ENCODE assay signal across 8 cellular contexts in the genomic region with DNA sequence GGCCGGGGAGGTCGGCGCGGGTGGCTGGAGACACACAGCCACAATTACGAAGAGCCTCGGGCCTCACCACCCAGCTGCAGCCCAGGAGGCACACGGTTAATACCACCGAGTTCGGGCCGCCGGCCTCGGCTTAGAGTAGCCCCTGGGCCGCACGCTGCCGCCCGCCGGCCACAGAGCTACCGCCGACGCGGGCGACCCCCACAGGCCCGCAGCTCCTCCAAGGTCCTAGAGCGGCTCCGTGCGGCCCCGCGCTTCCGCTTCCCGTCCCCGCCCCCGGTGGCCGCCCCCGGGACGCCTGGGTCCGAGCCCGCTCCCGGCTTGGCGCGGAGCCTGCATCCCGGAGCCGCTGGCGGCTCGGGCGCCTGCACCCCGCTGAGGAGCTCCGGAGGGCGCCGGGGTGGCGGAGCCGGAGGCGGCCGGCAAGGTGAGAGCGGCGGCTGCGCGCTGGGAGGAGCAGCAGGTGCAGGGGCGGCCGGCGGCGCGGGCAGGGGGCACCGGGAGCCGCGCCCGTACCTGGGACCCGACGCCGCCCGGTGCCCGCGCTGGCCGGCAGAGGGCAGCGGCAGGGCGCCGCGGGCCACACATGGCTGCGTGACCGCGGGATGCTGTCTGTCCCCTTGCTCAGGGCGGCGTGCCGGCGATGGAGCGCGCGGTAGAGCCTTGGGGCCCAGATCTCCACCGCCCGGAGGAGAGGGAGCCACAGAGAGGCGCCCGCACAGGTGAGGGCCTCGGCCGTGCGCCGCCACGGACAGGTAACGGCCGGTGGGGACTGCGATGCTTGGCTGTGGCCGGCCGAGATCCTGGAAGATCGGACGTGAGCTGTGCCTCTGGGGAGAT. TPM values are rescaled to one million over a fixed set of nuclear protein-coding genes. Genes with fewer than 3 reads are reported as not detected.
A peak's percentile ranks its signal among the peaks of the same experiment; 100 is the strongest.
DNase-seq lines count a peak whose midpoint lies in the region; ATAC-seq and TF ChIP-seq lines count a peak whose summit lies in the region.

A gene (plus strand): TSS at position 266 of the 837 bp plus-strand sequence. CDS start 375 bp downstream, at position 641.

- H3K4me1 Mint-ChIP-seq in Calu3 (ENCODE audit: low read depth, unreplicated experiment) = peaks cover 31% of the 10 kb centered on the region
- peaks cover 47% of the 10 kb centered on the region for H3K4me1 Mint-ChIP-seq in activated T-cell treated with anti-CD3 and anti-CD28 coated beads, Interleukin-2, amount 50 U/mL, for 72 hours (ENCODE audit: low read depth)

- H3K9me3 Mint-ChIP-seq in Calu3 (ENCODE audit: low read depth, unreplicated experiment) = no peaks in the 10 kb centered on the region
- H3K9me3 Mint-ChIP-seq in activated T-cell treated with anti-CD3 and anti-CD28 coated beads, Interleukin-2, amount 50 U/mL, for 72 hours = no peaks in the 10 kb centered on the region

- peak within 1 kb of the TSS; percentile 83 for H2AK5ac ChIP-seq in IMR-90 (ENCODE audit: low read depth, low read length)

- H3K36me3 ChIP-seq in IMR-90 (ENCODE audit: control insufficient read depth, insufficient read depth, low read length) = peaks cover 12% of the 10 kb centered on the region; the same call in 1 of the 2 replicates
- H3K36me3 ChIP-seq in OCI-LY7 (ENCODE audit: insufficient read depth, low read length) = peaks cover 30% of the 10 kb centered on the region
- peaks cover 5% of the 10 kb centered on the region for H3K36me3 ChIP-seq in mucosa of stomach (ENCODE audit: control insufficient read depth, insufficient read depth, low read length)
- peaks cover 11% of the 10 kb centered on the region for H3K36me3 ChIP-seq in suprapubic skin

- in situ Hi-C loops in IMR-90 (cut with MboI; ENCODE audit: low sequenced_read_pairs) = no loop called here

- peak; percentile 62 for ATAC-seq in GM21381 (IDR thresholded peaks at IDR 0.05; ENCODE audit: unreplicated experiment)
- ATAC-seq in IMR-90 (ENCODE audit: low read depth) = peak; percentile 93
- peak; percentile 81 to 84 for ATAC-seq in activated T-cell treated with anti-CD3 and anti-CD28 coated beads, Interleukin-2, amount 50 U/mL, for 72 hours (replicated peaks in 1 of 2)

- H3K27ac ChIP-seq in IMR-90 (ENCODE audit: insufficient read depth, low read length) (peak within 1 kb of the TSS; percentile 82), OCI-LY7 (ENCODE audit: low read depth, low read length, poor library complexity, severe bottlenecking) (peak within 1 kb of the TSS; percentile 44), suprapubic skin (peak within 1 kb of the TSS; percentile 68)

- DNase-seq in Calu3 = peak; percentile 93
- DNase-seq in IMR-90 = peak; percentile 90
- DNase-seq in OCI-LY7 (ENCODE audit: low spot score) = peak; percentile 95
- peak; percentile 72 to 79 for DNase-seq in activated T-cell treated with anti-CD3 and anti-CD28 coated beads, Interleukin-2, amount 50 U/mL, for 72 hours
- DNase-seq in fibroblast of gingiva (ENCODE audit: low read depth) = peak; percentile 94
- peak; percentile 85 to 87 for DNase-seq in suprapubic skin (ENCODE audit: low spot score in 2 of 2)

- peak; percentile 16 for TF ChIP-seq RAD21 in IMR-90 (IDR thresholded peaks at IDR 0.05; ENCODE audit: low read length)

- no peak within 1 kb of the TSS for H2BK20ac ChIP-seq in IMR-90 (ENCODE audit: low read depth, low read length)

- H3K23ac ChIP-seq in IMR-90 (ENCODE audit: low read depth, low read length) = peak within 1 kb of the TSS; percentile 97

- H2BK120ac ChIP-seq in IMR-90 (ENCODE audit: low read depth, low read length) = peak within 1 kb of the TSS; percentile 9; the same call in 1 of the 2 replicates

- peak within 1 kb of the TSS; percentile 95 for H3K4me3 ChIP-seq in IMR-90 (ENCODE audit: insufficient read depth, low read depth, low read length)
- peak within 1 kb of the TSS; percentile 89 for H3K4me3 ChIP-seq in OCI-LY7 (ENCODE audit: low read depth, low read length, poor library complexity, severe bottlenecking)
- peak within 1 kb of the TSS; percentile 23 for H3K4me3 ChIP-seq in mucosa of stomach (ENCODE audit: low read length)
- peak within 1 kb of the TSS; percentile 71 for H3K4me3 ChIP-seq in suprapubic skin

- POLR2A ChIA-PET in IMR-90 (lab: Charles Lee; ENCODE audit: unreplicated experiment) (interaction anchor here (0.5 to 1.3 kb wide), 5 partner anchors 12 to 321 kb away, joined by 3 to 7 read pairs (median 3); a partner anchor contains a TSS), OCI-LY7 (lab: Charles Lee) (interaction anchor here (0.6 to 3.3 kb wide), 9 partner anchors 11 to 45 kb away, joined by 3 to 22 read pairs (median 4); a partner anchor contains a TSS)

- intact Hi-C loops in Calu3 (cut with micrococcal nuclease; ENCODE audit: unreplicated experiment) = no loop called here
- intact Hi-C loops in IMR-90 (cut with micrococcal nuclease) = loop anchor here (2.0 kb wide), 2 partner anchors 13 to 17 kb away; no protein-coding TSS in a partner anchor
- intact Hi-C loops in OCI-LY7 (cut with micrococcal nuclease; ENCODE audit: unreplicated experiment) = loop anchor here (1.0 kb wide), 1 partner anchor 17 kb away; no protein-coding TSS in a partner anchor

- peak within 1 kb of the TSS; percentile 81 for H2BK5ac ChIP-seq in IMR-90 (ENCODE audit: low read depth, low read length, poor library complexity, severe bottlenecking)

- H3K14ac ChIP-seq in IMR-90 (replicated peaks; ENCODE audit: low read depth, low read length) = peak within 1 kb of the TSS; percentile 90

- peak within 1 kb of the TSS; percentile 55 for H3K18ac ChIP-seq in IMR-90 (ENCODE audit: low read depth, low read length)

- H3K9ac ChIP-seq in IMR-90 (ENCODE audit: low read depth, low read length) (peak within 1 kb of the TSS; percentile 93), mucosa of stomach (ENCODE audit: low read length) (peak within 1 kb of the TSS; percentile 61)

- H2AFZ ChIP-seq in IMR-90 (replicated peaks; ENCODE audit: low read length, poor library complexity) = peak within 1 kb of the TSS; percentile 98
- H2AFZ ChIP-seq in OCI-LY7 (ENCODE audit: low read length) = peak within 1 kb of the TSS; percentile 60; the same call in 1 of the 2 replicates

- BruUV-seq in Calu3 (replicated peaks; lab: Mats Ljungman, UMichigan) = no TSS peak
- BruUV-seq in IMR-90 (replicated peaks; lab: Mats Ljungman, UMichigan) = no TSS peak
- BruUV-seq in OCI-LY7 (replicated peaks; lab: Mats Ljungman, UMichigan) = no TSS peak

- peak within 1 kb of the TSS; percentile 87 for H3K4ac ChIP-seq in IMR-90 (ENCODE audit: low read depth, low read length)

- CTCF ChIA-PET in Calu3 (lab: Charles Lee) = interaction anchor here (0.6 to 1.9 kb wide), 16 partner anchors 12 to 302 kb away, joined by 3 to 24 read pairs (median 4); a partner anchor contains a TSS
- CTCF ChIA-PET in IMR-90 (lab: Yijun Ruan, JAX) = interaction anchor here (1.0 to 1.5 kb wide), 3 partner anchors 14 to 27 kb away, joined by 3 to 6 read pairs (median 3); no protein-coding TSS in a partner anchor
- CTCF ChIA-PET in OCI-LY7 (lab: Charles Lee; ENCODE audit: unreplicated experiment) = interaction anchor here (0.6 to 1.0 kb wide), 4 partner anchors 13 to 34 kb away, joined by 3 to 4 read pairs (median 3); a partner anchor contains a TSS

- H3K4me2 ChIP-seq in IMR-90 (ENCODE audit: low read depth, low read length) = peak within 1 kb of the TSS; percentile 96
- peak within 1 kb of the TSS; percentile 85 for H3K4me2 ChIP-seq in OCI-LY7 (ENCODE audit: low read length)

- no peaks in the 10 kb centered on the region for H3K9me1 ChIP-seq in IMR-90 (ENCODE audit: insufficient read depth, low read length)

- peaks cover 0 to 52% of the 10 kb centered on the region in 2 experiments for H3K79me1 ChIP-seq in IMR-90 (ENCODE audit: low read depth in 1 of 2, low read length in 2 of 2)

- TF ChIP-seq POLR2A in IMR-90 (IDR thresholded peaks at IDR 0.05; ENCODE audit: low read depth, low read length) (no peak), suprapubic skin (IDR thresholded peaks at IDR 0.05) (peak in 1 of 2 donors; percentile 30)

- H3K27me3 ChIP-seq in IMR-90 (ENCODE audit: control insufficient read depth, insufficient read depth, low read length) = no peaks in the 10 kb centered on the region
- peaks cover 4% of the 10 kb centered on the region for H3K27me3 ChIP-seq in mucosa of stomach (ENCODE audit: control insufficient read depth, insufficient read depth, low read length)
- no peaks in the 10 kb centered on the region for H3K27me3 ChIP-seq in suprapubic skin

- H3K4me1 ChIP-seq in IMR-90 (ENCODE audit: control insufficient read depth, insufficient read depth, low read length) (peaks cover 10% of the 10 kb centered on the region), OCI-LY7 (ENCODE audit: insufficient read depth, low read length, poor library complexity, severe bottlenecking) (peaks cover 23% of the 10 kb centered on the region), mucosa of stomach (ENCODE audit: control insufficient read depth, insufficient read depth, low read length) (peaks cover 18% of the 10 kb centered on the region), suprapubic skin (peaks cover 33% of the 10 kb centered on the region)

- H3K56ac ChIP-seq in IMR-90 (ENCODE audit: extremely low read depth, insufficient read depth, low read length) = peak within 1 kb of the TSS; percentile 94

- no peaks in the 10 kb centered on the region for H3K27me3 Mint-ChIP-seq in Calu3 (ENCODE audit: unreplicated experiment)
- no peaks in the 10 kb centered on the region for H3K27me3 Mint-ChIP-seq in activated T-cell treated with anti-CD3 and anti-CD28 coated beads, Interleukin-2, amount 50 U/mL, for 72 hours (ENCODE audit: low read depth)

- 1% methylated on average over 33 of the region's 103 CpGs; no CpG with 5 or more reads in 1 of the 2 experiments for WGBS in IMR-90 (ENCODE audit: extremely low coverage in 2 of 2, insufficient read length in 1 of 2), 2 experiments
- WGBS in suprapubic skin = 0% methylated on average over 18 of the region's 103 CpGs

- H4K5ac ChIP-seq in IMR-90 (ENCODE audit: low read depth, low read length) = peak within 1 kb of the TSS; percentile 86

- H2BK15ac ChIP-seq in IMR-90 (ENCODE audit: low read depth, low read length) = peak within 1 kb of the TSS; percentile 2; the same call in 1 of the 3 replicates

- H3K79me2 ChIP-seq in OCI-LY7 (ENCODE audit: insufficient read depth, low read depth, low read length) = peaks cover 17% of the 10 kb centered on the region

- no peaks in the 10 kb centered on the region for H4K20me1 ChIP-seq in IMR-90 (ENCODE audit: insufficient read depth, low read length)
- 0 out of 2 replicates have a peak, but pooled peaks cover 5% of the 10 kb centered on the region for H4K20me1 ChIP-seq in OCI-LY7 (ENCODE audit: insufficient read depth, low read length)

- TF ChIP-seq CTCF in Calu3 (IDR thresholded peaks at IDR 0.05; ENCODE audit: unreplicated experiment) (peak; percentile 70), IMR-90 (conservative IDR thresholded peaks at IDR 0.05; ENCODE audit: low read depth, low read length) (peak; percentile 38), OCI-LY7 (conservative IDR thresholded peaks at IDR 0.05; ENCODE audit: low read length) (peak; percentile 36), suprapubic skin (IDR thresholded peaks at IDR 0.05) (peak in 1 of 2 donors; percentile 24)

- peak within 1 kb of the TSS; percentile 77 to 92 for H4K8ac ChIP-seq in IMR-90 (ENCODE audit: low read depth in 2 of 2, low read length in 2 of 2)

- H3K9me3 ChIP-seq in IMR-90 (ENCODE audit: control insufficient read depth, insufficient read depth, low read length) (no peaks in the 10 kb centered on the region), OCI-LY7 (ENCODE audit: low read length) (no peaks in the 10 kb centered on the region), mucosa of stomach (ENCODE audit: control insufficient read depth, low read length) (no peaks in the 10 kb centered on the region), suprapubic skin (no peaks in the 10 kb centered on the region)

- peak within 1 kb of the TSS; percentile 94 for H2AK9ac ChIP-seq in IMR-90 (replicated peaks; ENCODE audit: low read depth, low read length, poor library complexity)

- dilution Hi-C loops in IMR-90 (cut with HindIII; ENCODE audit: low sequenced_read_pairs, unreplicated experiment) = no loop called here

- H3K4me3 Mint-ChIP-seq in Calu3 (ENCODE audit: low read depth, unreplicated experiment) = peak within 1 kb of the TSS; percentile 79
- H3K4me3 Mint-ChIP-seq in activated T-cell treated with anti-CD3 and anti-CD28 coated beads, Interleukin-2, amount 50 U/mL, for 72 hours = peak within 1 kb of the TSS; percentile 89 to 91

- peak within 1 kb of the TSS; percentile 79 for H4K91ac ChIP-seq in IMR-90 (ENCODE audit: insufficient read depth, low read depth, low read length)

- H3K36me3 Mint-ChIP-seq in Calu3 (ENCODE audit: insufficient read depth, unreplicated experiment) = peaks cover 45% of the 10 kb centered on the region
- peaks cover 2 to 3% of the 10 kb centered on the region in 2 donors for H3K36me3 Mint-ChIP-seq in activated T-cell treated with anti-CD3 and anti-CD28 coated beads, Interleukin-2, amount 50 U/mL, for 72 hours (ENCODE audit: insufficient read depth in 2 of 2)

- no peak for TF ChIP-seq EP300 in suprapubic skin (IDR thresholded peaks at IDR 0.05)

- H3K9me2 ChIP-seq in OCI-LY7 (ENCODE audit: insufficient read depth, low read length) = no peaks in the 10 kb centered on the region

- peak within 1 kb of the TSS; percentile 78 for H3K27ac Mint-ChIP-seq in Calu3 (ENCODE audit: unreplicated experiment)
- H3K27ac Mint-ChIP-seq in activated T-cell treated with anti-CD3 and anti-CD28 coated beads, Interleukin-2, amount 50 U/mL, for 72 hours = peak within 1 kb of the TSS; percentile 77

RNA-seq across cellular contexts. Expression of the gene that starts here (rescaled TPM):
- 21.2 and 24.8 TPM in 2 replicates for total RNA-seq in Calu3 (2022)
- total RNA-seq in IMR-90 (2012; rRNA removed) = 6.6 and 6.9 TPM in 2 replicates
- polyA plus RNA-seq in IMR-90 (2012; rRNA removed) = 5.8 and 6.7 TPM in 2 replicates
- 5.6 and 5.8 TPM in 2 replicates for polyA plus RNA-seq in IMR-90 (2012; cell fraction: cytosol; rRNA removed)
- polyA plus RNA-seq in IMR-90 (2012; cell fraction: nucleus; rRNA removed; ENCODE audit: low replicate concordance) = 5.3 and 10.5 TPM in 2 replicates
- total RNA-seq in OCI-LY7 (2014; rRNA removed; shearing (Covaris generic)) = 15.7 and 18.8 TPM in 2 replicates
- total RNA-seq in OCI-LY7 (2022) = 16.4 and 17.3 TPM in 2 replicates
- total RNA-seq in activated T-cell treated with anti-CD3 and anti-CD28 coated beads, Interleukin-2, amount 50 U/mL, for 72 hours = 10 to 100 TPM; 10.5 to 13.1 TPM
- 10 to 100 TPM in 1 of 4 donors, 1 to 10 TPM in 3; 6.3 to 12.1 (median 8.1) TPM for total RNA-seq in suprapubic skin

Comparison
In these comparisons a context has a peak if more than half of its experiments do, and no peak if none do; other contexts are left out.
1. Peak in every context shown above with its lines: DNase-seq, ATAC-seq, H3K4me3 ChIP-seq and H3K27ac ChIP-seq.
2. H3K4me3 ChIP-seq: peak in every context shown above with its lines; median percentile 95 in IMR-90; 89 in OCI-LY7; 71 in suprapubic skin; 23 in mucosa of stomach.